15 cellular contexts compared by ENCODE assay signal in the genomic region with DNA sequence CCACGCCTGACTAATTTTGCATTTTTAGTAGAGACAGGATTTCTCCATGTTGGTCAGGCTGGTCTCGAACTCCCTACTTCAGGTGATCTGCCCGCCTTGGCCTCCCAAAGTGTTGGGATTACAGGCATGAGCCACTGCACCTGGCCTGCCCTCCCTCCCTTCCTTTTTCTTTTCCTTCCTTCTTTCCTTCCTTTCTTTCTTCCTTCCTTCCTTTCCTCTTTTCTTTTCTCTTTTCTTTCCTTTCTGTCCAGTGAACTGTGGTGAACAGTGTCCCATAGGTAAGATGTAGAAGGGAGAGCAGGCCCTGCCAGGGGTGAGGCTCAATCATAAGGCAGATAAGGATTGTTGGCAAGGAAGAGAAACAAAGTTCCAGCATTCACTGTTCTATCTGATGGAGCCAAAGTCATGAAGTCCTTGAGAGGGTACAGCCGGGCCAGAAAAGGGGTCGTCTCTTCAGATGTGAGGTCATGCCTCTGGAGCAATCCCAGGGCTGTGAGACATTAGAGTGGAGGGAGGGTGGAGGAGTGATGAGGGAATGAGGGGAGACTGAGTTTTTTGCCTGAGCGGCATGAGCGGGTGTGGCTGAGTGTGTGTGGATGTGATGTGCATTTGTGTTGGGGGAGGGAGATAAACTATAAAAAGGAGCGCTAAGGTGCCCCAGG. TPM values are rescaled to one million over a fixed set of nuclear protein-coding genes. Genes with fewer than 3 reads are reported as not detected.
"Had no signal": no experiment of that assay in that cellular context is flagged by ENCODE, and none has a peak within 500 bp of the region (broad histone marks: within the 10 kb centered on the region; RNA-seq: fewer than 3 reads in every experiment).

No MANE protein-coding gene starts in this region.

- H3K27me3 ChIP-seq: ascending aorta, tibial artery, vagina had no signal

- H3K9me3 Mint-ChIP-seq: activated CD4-positive, alpha-beta T cell treated with anti-CD3 and anti-CD28 coated beads, Interleukin-2, amount 10 ng/mL, durations not matched to agents 7 days and 5 days; memory B cell had no signal

- H3K27ac ChIP-seq: ascending aorta, left ventricle myocardium inferior, tibial artery, vagina had no signal

- DNase-seq: activated CD4-positive, alpha-beta T cell treated with anti-CD3 and anti-CD28 coated beads, Interleukin-2, amount 10 ng/mL, durations not matched to agents 7 days and 5 days; activated CD4-positive, CD25-positive, alpha-beta regulatory T cell; activated CD8-positive, alpha-beta memory T cell treated with anti-CD3 and anti-CD28 coated beads for 24 hours; hippocampal formation; kidney; left ventricle myocardium inferior; stimulated activated CD4-positive, alpha-beta T cell treated with anti-CD3 and anti-CD28 coated beads, Interleukin-4, amount 100 ng/mL, for 1 hour; stimulated activated naive CD4-positive, alpha-beta T cell; tibial artery had no signal

- H3K36me3 ChIP-seq: ascending aorta, left ventricle myocardium inferior, tibial artery, vagina had no signal

- H3K9me3 ChIP-seq: ascending aorta, left ventricle myocardium inferior, tibial artery, vagina had no signal

- H3K4me3 Mint-ChIP-seq: activated CD4-positive, alpha-beta T cell treated with anti-CD3 and anti-CD28 coated beads, Interleukin-2, amount 10 ng/mL, durations not matched to agents 7 days and 5 days; memory B cell had no signal

- H3K36me3 Mint-ChIP-seq: memory B cell had no signal

- H3K27ac Mint-ChIP-seq: activated CD4-positive, alpha-beta T cell treated with anti-CD3 and anti-CD28 coated beads, Interleukin-2, amount 10 ng/mL, durations not matched to agents 7 days and 5 days; memory B cell had no signal

- H3K4me3 ChIP-seq: ascending aorta, left ventricle myocardium inferior, tibial artery, vagina had no signal

RNA-seq across cellular contexts. Expression of gene LAG3, which starts 15.2 kb away (rescaled TPM):
- total RNA-seq: ascending aorta, bronchial epithelial cell, epithelial cell of proximal tubule, left ventricle myocardium inferior had no signal

RNA-seq across cellular contexts. Expression of gene CD4, which starts 32.2 kb away (rescaled TPM):
- total RNA-seq: bronchial epithelial cell, dermis microvascular lymphatic vessel endothelial cell had no signal
